11 cellular contexts compared by ENCODE assay signal in genomic region chr11:113873241-113873626, GRCh38. TPM values are rescaled to one million over a fixed set of nuclear protein-coding genes. Genes with fewer than 3 reads are reported as not detected.
DNase-seq lines count a peak whose midpoint lies in the region; ATAC-seq and TF ChIP-seq lines count a peak whose summit lies in the region.
"Had no signal": no experiment of that assay in that cellular context is flagged by ENCODE, and none has a peak within 500 bp of the region (broad histone marks: within the 10 kb centered on the region; RNA-seq: fewer than 3 reads in every experiment).

No MANE protein-coding gene starts in this region.

- no peak overlapping the region for H3K4me3 ChIP-seq in DND-41 (ENCODE audit: low read depth in 1 of 2, low read length in 2 of 2)
- no peak overlapping the region for H3K4me3 ChIP-seq in naive thymus-derived CD4-positive, alpha-beta T cell (ENCODE audit: low read length)

- peak overlapping the region; percentile 41 to 67 for H3K27ac Mint-ChIP-seq in effector memory CD8-positive, alpha-beta T cell
- peak overlapping the region in 2 of 9 donors; percentile 8 to 59 for H3K27ac Mint-ChIP-seq in naive thymus-derived CD4-positive, alpha-beta T cell

- peaks cover 7% of the 10 kb centered on the region; the same call in 1 of the 2 replicates for H4K20me1 ChIP-seq in DND-41 (ENCODE audit: insufficient read depth, low read length)

- no peak for ATAC-seq in DND-41 (ENCODE audit: insufficient read depth, low read depth)
- no peak for ATAC-seq in effector memory CD8-positive, alpha-beta T cell (replicated peaks)
- ATAC-seq in naive thymus-derived CD4-positive, alpha-beta T cell = no peak
- no peak for ATAC-seq in HG02678 (IDR thresholded peaks at IDR 0.05; ENCODE audit: unreplicated experiment)
- ATAC-seq: HCT116 had no signal

- no peak overlapping the region for H2AFZ ChIP-seq in DND-41 (ENCODE audit: low read depth, low read length)

- no peak for TF ChIP-seq CTCF in DND-41 (IDR thresholded peaks at IDR 0.05; ENCODE audit: borderline replicate concordance, extremely low read depth, low read length, poor library complexity, severe bottlenecking)

- H3K4me3 Mint-ChIP-seq in effector memory CD8-positive, alpha-beta T cell = peak overlapping the region; percentile 83
- peak overlapping the region; percentile 22 to 98 (median 62) for H3K4me3 Mint-ChIP-seq in naive thymus-derived CD4-positive, alpha-beta T cell

- intact Hi-C loops in naive thymus-derived CD4-positive, alpha-beta T cell (cut with micrococcal nuclease) = loop anchor here (10.0 kb wide), 2 partner anchors 312 to 1998 kb away; partner anchors contain the start of genes ALG9 (in 1 of the 2), CFAP68 (in 1 of the 2) and FDXACB1 (in 1 of the 2)
- intact Hi-C loops in head of caudate nucleus (cut with DNase I) = loop anchor here (10.0 kb wide), 1 partner anchor 292 kb away; no protein-coding TSS in a partner anchor

- no peak overlapping the region for H3K27ac ChIP-seq in DND-41 (ENCODE audit: low read length)
- no peak overlapping the region for H3K27ac ChIP-seq in naive thymus-derived CD4-positive, alpha-beta T cell (ENCODE audit: low read depth, low read length)

- H3K27me3 ChIP-seq in DND-41 (ENCODE audit: insufficient read depth, low read length, poor library complexity) = no peaks in the 10 kb centered on the region
- no peaks in the 10 kb centered on the region for H3K27me3 ChIP-seq in naive thymus-derived CD4-positive, alpha-beta T cell (ENCODE audit: control insufficient read depth in 2 of 2, insufficient read depth in 2 of 2, low read length in 2 of 2)

- H3K9ac ChIP-seq in DND-41 (ENCODE audit: low read depth, low read length) = no peak overlapping the region

- POLR2A ChIA-PET in naive thymus-derived CD4-positive, alpha-beta T cell (lab: Charles Lee) = interaction anchor here (0.7 kb wide), 1 partner anchor 566 kb away, joined by 3 read pairs; the partner anchor contains the start of gene REXO2

- no peaks in the 10 kb centered on the region for H3K27me3 Mint-ChIP-seq in effector memory CD8-positive, alpha-beta T cell
- H3K27me3 Mint-ChIP-seq in naive thymus-derived CD4-positive, alpha-beta T cell = no peaks in the 10 kb centered on the region

- H3K4me2 ChIP-seq in DND-41 (ENCODE audit: insufficient read depth, low read length) = peak overlapping the region; percentile 96

- H3K9me3 ChIP-seq in DND-41 (ENCODE audit: insufficient read depth, low read length, severe bottlenecking) = no peaks in the 10 kb centered on the region
- no peaks in the 10 kb centered on the region for H3K9me3 ChIP-seq in naive thymus-derived CD4-positive, alpha-beta T cell (ENCODE audit: control insufficient read depth in 2 of 3, low read length in 3 of 3)

- H3K36me3 ChIP-seq in DND-41 (ENCODE audit: insufficient read depth, low read length) = no peaks in the 10 kb centered on the region; the same call in 1 of the 2 replicates
- no peaks in the 10 kb centered on the region for H3K36me3 ChIP-seq in naive thymus-derived CD4-positive, alpha-beta T cell (ENCODE audit: control insufficient read depth in 2 of 3, insufficient read depth in 3 of 3, low read length in 3 of 3)

- CTCF ChIA-PET in naive thymus-derived CD4-positive, alpha-beta T cell (lab: Charles Lee) = no interaction called here

- H3K4me1 ChIP-seq in DND-41 (ENCODE audit: insufficient read depth, low read length) = peaks cover 44% of the 10 kb centered on the region
- H3K4me1 ChIP-seq in naive thymus-derived CD4-positive, alpha-beta T cell (ENCODE audit: control insufficient read depth in 2 of 2, insufficient read depth in 2 of 2, low read length in 2 of 2) = no peaks in the 10 kb centered on the region

- H3K9me3 Mint-ChIP-seq in effector memory CD8-positive, alpha-beta T cell = no peaks in the 10 kb centered on the region
- H3K9me3 Mint-ChIP-seq in naive thymus-derived CD4-positive, alpha-beta T cell = peaks cover 0 to 5% (median 0%) of the 10 kb centered on the region in 11 donors

- H3K4me1 Mint-ChIP-seq in effector memory CD8-positive, alpha-beta T cell (ENCODE audit: low read depth in 2 of 2) = peaks cover 54 to 72% of the 10 kb centered on the region in 2 donors
- peaks cover 35 to 71% (median 56%) of the 10 kb centered on the region in 7 donors for H3K4me1 Mint-ChIP-seq in naive thymus-derived CD4-positive, alpha-beta T cell

- H3K36me3 Mint-ChIP-seq in effector memory CD8-positive, alpha-beta T cell (ENCODE audit: insufficient read depth) = peaks cover 18% of the 10 kb centered on the region
- peaks cover 0 to 24% (median 5%) of the 10 kb centered on the region in 5 donors for H3K36me3 Mint-ChIP-seq in naive thymus-derived CD4-positive, alpha-beta T cell

- H3K79me2 ChIP-seq in DND-41 (ENCODE audit: insufficient read depth, low read length) = peaks cover 6% of the 10 kb centered on the region

- DNase-seq in DND-41 (no peak), NCI-H69 (lab: John Stamatoyannopoulos, UW) (peak; percentile 24), NCI-H1694 treated with DMSO at 0.1 percent for 48 hours (lab: John Stamatoyannopoulos, UW) (no peak), head of caudate nucleus (no peak), GDM1 (lab: John Stamatoyannopoulos, UW) (no peak)
- no peak for DNase-seq in effector memory CD8-positive, alpha-beta T cell
- DNase-seq in naive thymus-derived CD4-positive, alpha-beta T cell = no peak
- DNase-seq: NCI-H1092 treated with DMSO at 0.1 percent for 48 hours had no signal

RNA-seq across cellular contexts. Expression of gene USP28, which starts 2.1 kb away (rescaled TPM):
- 10 to 100 TPM; 12.0 to 50.3 (median 19.0) TPM for total RNA-seq in naive thymus-derived CD4-positive, alpha-beta T cell
- 10 to 100 TPM; 14.6 to 25.8 TPM for polyA plus RNA-seq in naive thymus-derived CD4-positive, alpha-beta T cell

RNA-seq across cellular contexts. Expression of gene HTR3B, which starts 31.4 kb away (rescaled TPM):
- total RNA-seq in naive thymus-derived CD4-positive, alpha-beta T cell = not detected
- polyA plus RNA-seq in naive thymus-derived CD4-positive, alpha-beta T cell = not detected
- total RNA-seq: renal cortical epithelial cell had no signal
